1 cellular context compared by ENCODE assay signal in genomic region chr2:127646487-127647241, GRCh38.
TF ChIP-seq lines count a peak whose summit lies in the region.

No MANE protein-coding gene starts in this region.

TF ChIP-seq in GM23338, 12 proteins besides CTCF, POLR2A, EP300 and RAD21 (continued from another document):
- TF ChIP-seq NANOG (IDR thresholded peaks at IDR 0.05; ENCODE audit: borderline replicate concordance) (no peak), ZNF114 (CRISPR knock-in tag; IDR thresholded peaks at IDR 0.05) (no peak), ZNF331 (CRISPR knock-in tag; IDR thresholded peaks at IDR 0.05; ENCODE audit: low read depth) (no peak), POLR2AphosphoS5 (IDR thresholded peaks at IDR 0.05; ENCODE audit: low read depth) (no peak), EZH2phosphoT487 (IDR thresholded peaks at IDR 0.05; ENCODE audit: unreplicated experiment) (no peak), STAT1 (IDR thresholded peaks at IDR 0.05; ENCODE audit: unreplicated experiment) (no peak), REST (IDR thresholded peaks at IDR 0.05; ENCODE audit: unreplicated experiment) (no peak), CREB1 (CRISPR knock-in tag; IDR thresholded peaks at IDR 0.05; ENCODE audit: low read depth) (no peak), EZH2 (IDR thresholded peaks at IDR 0.05; ENCODE audit: low read depth, unreplicated experiment) (no peak), JUNB (IDR thresholded peaks at IDR 0.05; ENCODE audit: unreplicated experiment) (no peak)
